Comparison of ENCODE assay signal across 1 cellular context in genomic region chr20:24439737-24440136, GRCh38.
TF ChIP-seq lines count a peak whose summit lies in the region.

No MANE protein-coding gene starts in this region.

TF ChIP-seq in H1, 55 proteins besides CTCF, POLR2A, EP300 and RAD21:
- no peak for TF ChIP-seq KDM4A (IDR thresholded peaks at IDR 0.05; ENCODE audit: low read depth, low read length, severe bottlenecking)
- no peak for TF ChIP-seq SIX5 (IDR thresholded peaks at IDR 0.05; ENCODE audit: low read depth, low read length)
- TF ChIP-seq E2F6 (IDR thresholded peaks at IDR 0.05), result no peak
- no peak for TF ChIP-seq CBX8 (IDR thresholded peaks at IDR 0.05; ENCODE audit: borderline replicate concordance, low read depth, low read length)
- TF ChIP-seq SIRT6 (IDR thresholded peaks at IDR 0.05; ENCODE audit: low read length), result no peak
- TF ChIP-seq ASH2L (IDR thresholded peaks at IDR 0.05; ENCODE audit: low read length), result no peak
- TF ChIP-seq MAFK (IDR thresholded peaks at IDR 0.05; ENCODE audit: low read depth, low read length), result no peak
- no peak for TF ChIP-seq KDM1A (IDR thresholded peaks at IDR 0.05; ENCODE audit: borderline replicate concordance, low read length)
- TF ChIP-seq, protein P1, sequence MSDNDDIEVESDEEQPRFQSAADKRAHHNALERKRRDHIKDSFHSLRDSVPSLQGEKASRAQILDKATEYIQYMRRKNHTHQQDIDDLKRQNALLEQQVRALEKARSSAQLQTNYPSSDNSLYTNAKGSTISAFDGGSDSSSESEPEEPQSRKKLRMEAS (IDR thresholded peaks at IDR 0.05), result no peak
- TF ChIP-seq BCL11A (IDR thresholded peaks at IDR 0.05; ENCODE audit: low read depth in 2 of 2, low read length in 2 of 2), result no peak
- no peak for TF ChIP-seq JUN (IDR thresholded peaks at IDR 0.05; ENCODE audit: low read depth, low read length)
- no peak for TF ChIP-seq USF2 (IDR thresholded peaks at IDR 0.05; ENCODE audit: low read length)
- TF ChIP-seq POU5F1 (IDR thresholded peaks at IDR 0.05; ENCODE audit: low read depth, low read length), result no peak
- TF ChIP-seq CHD7 (IDR thresholded peaks at IDR 0.05; ENCODE audit: insufficient replicate concordance, low read length), result no peak
- no peak for TF ChIP-seq HDAC2 (IDR thresholded peaks at IDR 0.05; ENCODE audit: borderline replicate concordance in 1 of 2, low read depth in 2 of 2, low read length in 2 of 2)
- no peak for TF ChIP-seq TAF1 (IDR thresholded peaks at IDR 0.05; ENCODE audit: low read depth, low read length)
- TF ChIP-seq GTF2F1 (IDR thresholded peaks at IDR 0.05; ENCODE audit: borderline replicate concordance, low read depth, low read length), result no peak
TF ChIP-seq in H1: peak in this region for 0.
